In genomic region chr9:133375724-133376654, GRCh38 we compare ENCODE assay signal across 1 cellular context.
TF ChIP-seq lines count a peak whose summit lies in the region.

TSS of gene STKLD1 (plus strand) at chr9:133376366. CDS start at chr9:133376474, 108 bp downstream.
TSS of gene SURF4 (minus strand) at chr9:133376060. CDS start at chr9:133375969, 91 bp downstream.

TF ChIP-seq in HepG2, 621 proteins besides CTCF, POLR2A, EP300 and RAD21 (continued from another document and continues in another):
- TF ChIP-seq, protein P1, sequence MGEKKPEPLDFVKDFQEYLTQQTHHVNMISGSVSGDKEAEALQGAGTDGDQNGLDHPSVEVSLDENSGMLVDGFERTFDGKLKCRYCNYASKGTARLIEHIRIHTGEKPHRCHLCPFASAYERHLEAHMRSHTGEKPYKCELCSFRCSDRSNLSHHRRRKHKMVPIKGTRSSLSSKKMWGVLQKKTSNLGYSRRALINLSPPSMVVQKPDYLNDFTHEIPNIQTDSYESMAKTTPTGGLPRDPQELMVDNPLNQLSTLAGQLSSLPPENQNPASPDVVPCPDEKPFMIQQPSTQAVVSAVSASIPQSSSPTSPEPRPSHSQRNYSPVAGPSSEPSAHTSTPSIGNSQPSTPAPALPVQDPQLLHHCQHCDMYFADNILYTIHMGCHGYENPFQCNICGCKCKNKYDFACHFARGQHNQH (CRISPR knock-in tag; IDR thresholded peaks at IDR 0.05), result peak; percentile 86; the same call in 1 of the 2 replicates
- TF ChIP-seq CCDC6 (CRISPR knock-in tag; IDR thresholded peaks at IDR 0.05) (peak; percentile 31; the same call in 1 of the 2 replicates), ZNF563 (CRISPR knock-in tag; IDR thresholded peaks at IDR 0.05) (peak; percentile 79), MIER2 (CRISPR knock-in tag; IDR thresholded peaks at IDR 0.05) (no peak), RNF2 (conservative IDR thresholded peaks at IDR 0.05; ENCODE audit: low read depth) (peak; percentile 66; the same call in 1 of the 2 replicates), ZNF407 (CRISPR knock-in tag; IDR thresholded peaks at IDR 0.05; ENCODE audit: not compliant biosample characterization) (no peak), ZMYM3 (CRISPR knock-in tag; IDR thresholded peaks at IDR 0.05) (no peak), ZFYVE20 (CRISPR knock-in tag; IDR thresholded peaks at IDR 0.05; ENCODE audit: borderline replicate concordance, low read depth) (no peak), SRSF9 (IDR thresholded peaks at IDR 0.05; ENCODE audit: borderline replicate concordance, insufficient read depth, low read depth, low read length, poor library complexity, severe bottlenecking) (no peak), GATAD1 (CRISPR knock-in tag; IDR thresholded peaks at IDR 0.05) (peak; percentile 27; the same call in 1 of the 2 replicates), ZNF747 (CRISPR knock-in tag; IDR thresholded peaks at IDR 0.05; ENCODE audit: borderline replicate concordance) (0 out of 2 replicates have a peak, but pooled peaks have one; percentile 41), FOXJ3 (CRISPR knock-in tag; IDR thresholded peaks at IDR 0.05; ENCODE audit: borderline replicate concordance) (no peak), SKI (IDR thresholded peaks at IDR 0.05; ENCODE audit: partially characterized antibody) (peak; percentile 55), ESRRA (CRISPR knock-in tag; IDR thresholded peaks at IDR 0.05; ENCODE audit: low read depth) (0 out of 2 replicates have a peak, but pooled peaks have one; percentile 22), ZNF614 (CRISPR knock-in tag; IDR thresholded peaks at IDR 0.05; ENCODE audit: borderline replicate concordance) (no peak), ZNF775 (CRISPR knock-in tag; IDR thresholded peaks at IDR 0.05; ENCODE audit: borderline replicate concordance) (0 out of 2 replicates have a peak, but pooled peaks have one; percentile 44), TOE1 (CRISPR knock-in tag; IDR thresholded peaks at IDR 0.05) (no peak), MTA1 (CRISPR knock-in tag; IDR thresholded peaks at IDR 0.05; ENCODE audit: borderline replicate concordance) (peak; percentile 82), ZKSCAN1 (IDR thresholded peaks at IDR 0.05; ENCODE audit: low read length) (no peak), PATZ1 (CRISPR knock-in tag; IDR thresholded peaks at IDR 0.05) (peak; percentile 80), HIVEP1 (CRISPR knock-in tag; IDR thresholded peaks at IDR 0.05) (peak; percentile 28; the same call in 1 of the 2 replicates), ZEB1 (IDR thresholded peaks at IDR 0.05; ENCODE audit: insufficient replicate concordance, low read depth) (no peak), BRF2 (CRISPR knock-in tag; IDR thresholded peaks at IDR 0.05) (peak; percentile 58; the same call in 1 of the 2 replicates)
- TF ChIP-seq, protein P2, sequence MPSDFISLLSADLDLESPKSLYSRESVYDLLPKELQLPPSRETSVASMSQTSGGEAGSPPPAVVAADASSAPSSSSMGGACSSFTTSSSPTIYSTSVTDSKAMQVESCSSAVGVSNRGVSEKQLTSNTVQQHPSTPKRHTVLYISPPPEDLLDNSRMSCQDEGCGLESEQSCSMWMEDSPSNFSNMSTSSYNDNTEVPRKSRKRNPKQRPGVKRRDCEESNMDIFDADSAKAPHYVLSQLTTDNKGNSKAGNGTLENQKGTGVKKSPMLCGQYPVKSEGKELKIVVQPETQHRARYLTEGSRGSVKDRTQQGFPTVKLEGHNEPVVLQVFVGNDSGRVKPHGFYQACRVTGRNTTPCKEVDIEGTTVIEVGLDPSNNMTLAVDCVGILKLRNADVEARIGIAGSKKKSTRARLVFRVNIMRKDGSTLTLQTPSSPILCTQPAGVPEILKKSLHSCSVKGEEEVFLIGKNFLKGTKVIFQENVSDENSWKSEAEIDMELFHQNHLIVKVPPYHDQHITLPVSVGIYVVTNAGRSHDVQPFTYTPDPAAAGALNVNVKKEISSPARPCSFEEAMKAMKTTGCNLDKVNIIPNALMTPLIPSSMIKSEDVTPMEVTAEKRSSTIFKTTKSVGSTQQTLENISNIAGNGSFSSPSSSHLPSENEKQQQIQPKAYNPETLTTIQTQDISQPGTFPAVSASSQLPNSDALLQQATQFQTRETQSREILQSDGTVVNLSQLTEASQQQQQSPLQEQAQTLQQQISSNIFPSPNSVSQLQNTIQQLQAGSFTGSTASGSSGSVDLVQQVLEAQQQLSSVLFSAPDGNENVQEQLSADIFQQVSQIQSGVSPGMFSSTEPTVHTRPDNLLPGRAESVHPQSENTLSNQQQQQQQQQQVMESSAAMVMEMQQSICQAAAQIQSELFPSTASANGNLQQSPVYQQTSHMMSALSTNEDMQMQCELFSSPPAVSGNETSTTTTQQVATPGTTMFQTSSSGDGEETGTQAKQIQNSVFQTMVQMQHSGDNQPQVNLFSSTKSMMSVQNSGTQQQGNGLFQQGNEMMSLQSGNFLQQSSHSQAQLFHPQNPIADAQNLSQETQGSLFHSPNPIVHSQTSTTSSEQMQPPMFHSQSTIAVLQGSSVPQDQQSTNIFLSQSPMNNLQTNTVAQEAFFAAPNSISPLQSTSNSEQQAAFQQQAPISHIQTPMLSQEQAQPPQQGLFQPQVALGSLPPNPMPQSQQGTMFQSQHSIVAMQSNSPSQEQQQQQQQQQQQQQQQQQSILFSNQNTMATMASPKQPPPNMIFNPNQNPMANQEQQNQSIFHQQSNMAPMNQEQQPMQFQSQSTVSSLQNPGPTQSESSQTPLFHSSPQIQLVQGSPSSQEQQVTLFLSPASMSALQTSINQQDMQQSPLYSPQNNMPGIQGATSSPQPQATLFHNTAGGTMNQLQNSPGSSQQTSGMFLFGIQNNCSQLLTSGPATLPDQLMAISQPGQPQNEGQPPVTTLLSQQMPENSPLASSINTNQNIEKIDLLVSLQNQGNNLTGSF (CRISPR knock-in tag; IDR thresholded peaks at IDR 0.05), result peak; percentile 77; the same call in 1 of the 2 replicates
- TF ChIP-seq, protein P3, sequence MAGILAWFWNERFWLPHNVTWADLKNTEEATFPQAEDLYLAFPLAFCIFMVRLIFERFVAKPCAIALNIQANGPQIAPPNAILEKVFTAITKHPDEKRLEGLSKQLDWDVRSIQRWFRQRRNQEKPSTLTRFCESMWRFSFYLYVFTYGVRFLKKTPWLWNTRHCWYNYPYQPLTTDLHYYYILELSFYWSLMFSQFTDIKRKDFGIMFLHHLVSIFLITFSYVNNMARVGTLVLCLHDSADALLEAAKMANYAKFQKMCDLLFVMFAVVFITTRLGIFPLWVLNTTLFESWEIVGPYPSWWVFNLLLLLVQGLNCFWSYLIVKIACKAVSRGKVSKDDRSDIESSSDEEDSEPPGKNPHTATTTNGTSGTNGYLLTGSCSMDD (CRISPR knock-in tag; IDR thresholded peaks at IDR 0.05), result no peak
- TF ChIP-seq, protein P4, sequence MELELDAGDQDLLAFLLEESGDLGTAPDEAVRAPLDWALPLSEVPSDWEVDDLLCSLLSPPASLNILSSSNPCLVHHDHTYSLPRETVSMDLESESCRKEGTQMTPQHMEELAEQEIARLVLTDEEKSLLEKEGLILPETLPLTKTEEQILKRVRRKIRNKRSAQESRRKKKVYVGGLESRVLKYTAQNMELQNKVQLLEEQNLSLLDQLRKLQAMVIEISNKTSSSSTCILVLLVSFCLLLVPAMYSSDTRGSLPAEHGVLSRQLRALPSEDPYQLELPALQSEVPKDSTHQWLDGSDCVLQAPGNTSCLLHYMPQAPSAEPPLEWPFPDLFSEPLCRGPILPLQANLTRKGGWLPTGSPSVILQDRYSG (CRISPR knock-in tag; IDR thresholded peaks at IDR 0.05), result peak; percentile 81; the same call in 1 of the 2 replicates
- TF ChIP-seq, protein P5, sequence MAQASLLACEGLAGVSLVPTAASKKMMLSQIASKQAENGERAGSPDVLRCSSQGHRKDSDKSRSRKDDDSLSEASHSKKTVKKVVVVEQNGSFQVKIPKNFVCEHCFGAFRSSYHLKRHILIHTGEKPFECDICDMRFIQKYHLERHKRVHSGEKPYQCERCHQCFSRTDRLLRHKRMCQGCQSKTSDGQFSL (CRISPR knock-in tag; IDR thresholded peaks at IDR 0.05), result 0 out of 2 replicates have a peak, but pooled peaks have one; percentile 14
- TF ChIP-seq, protein P6, sequence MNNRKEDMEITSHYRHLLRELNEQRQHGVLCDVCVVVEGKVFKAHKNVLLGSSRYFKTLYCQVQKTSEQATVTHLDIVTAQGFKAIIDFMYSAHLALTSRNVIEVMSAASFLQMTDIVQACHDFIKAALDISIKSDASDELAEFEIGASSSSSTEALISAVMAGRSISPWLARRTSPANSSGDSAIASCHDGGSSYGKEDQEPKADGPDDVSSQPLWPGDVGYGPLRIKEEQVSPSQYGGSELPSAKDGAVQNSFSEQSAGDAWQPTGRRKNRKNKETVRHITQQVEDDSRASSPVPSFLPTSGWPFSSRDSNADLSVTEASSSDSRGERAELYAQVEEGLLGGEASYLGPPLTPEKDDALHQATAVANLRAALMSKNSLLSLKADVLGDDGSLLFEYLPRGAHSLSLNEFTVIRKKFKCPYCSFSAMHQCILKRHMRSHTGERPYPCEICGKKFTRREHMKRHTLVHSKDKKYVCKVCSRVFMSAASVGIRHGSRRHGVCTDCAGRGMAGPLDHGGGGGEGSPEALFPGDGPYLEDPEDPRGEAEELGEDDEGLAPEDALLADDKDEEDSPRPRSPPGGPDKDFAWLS (CRISPR knock-in tag; IDR thresholded peaks at IDR 0.05; ENCODE audit: borderline replicate concordance), result 0 out of 2 replicates have a peak, but pooled peaks have one; percentile 15
- TF ChIP-seq, protein P7, sequence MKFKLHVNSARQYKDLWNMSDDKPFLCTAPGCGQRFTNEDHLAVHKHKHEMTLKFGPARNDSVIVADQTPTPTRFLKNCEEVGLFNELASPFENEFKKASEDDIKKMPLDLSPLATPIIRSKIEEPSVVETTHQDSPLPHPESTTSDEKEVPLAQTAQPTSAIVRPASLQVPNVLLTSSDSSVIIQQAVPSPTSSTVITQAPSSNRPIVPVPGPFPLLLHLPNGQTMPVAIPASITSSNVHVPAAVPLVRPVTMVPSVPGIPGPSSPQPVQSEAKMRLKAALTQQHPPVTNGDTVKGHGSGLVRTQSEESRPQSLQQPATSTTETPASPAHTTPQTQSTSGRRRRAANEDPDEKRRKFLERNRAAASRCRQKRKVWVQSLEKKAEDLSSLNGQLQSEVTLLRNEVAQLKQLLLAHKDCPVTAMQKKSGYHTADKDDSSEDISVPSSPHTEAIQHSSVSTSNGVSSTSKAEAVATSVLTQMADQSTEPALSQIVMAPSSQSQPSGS (CRISPR knock-in tag; IDR thresholded peaks at IDR 0.05), result 0 out of 2 replicates have a peak, but pooled peaks have one; percentile 11
